In genomic region chr18:23859466-23860352, GRCh38 we compare ENCODE assay signal across 22 cellular contexts.
DNase-seq lines count a peak whose midpoint lies in the region; ATAC-seq and TF ChIP-seq lines count a peak whose summit lies in the region.
"Had no signal": no experiment of that assay in that cellular context is flagged by ENCODE, and none has a peak within 500 bp of the region (broad histone marks: within the 10 kb centered on the region; RNA-seq: fewer than 3 reads in every experiment).

No MANE protein-coding gene starts in this region.

- peak; percentile 21 for DNase-seq in activated CD8-positive, alpha-beta memory T cell treated with anti-CD3 and anti-CD28 coated beads for 24 hours
- no peak for DNase-seq in activated CD8-positive, alpha-beta memory T cell treated with anti-CD3 and anti-CD28 coated beads, Interleukin-2, amount 50 U/mL, for 4 hours
- DNase-seq in NOMO-1 treated with dmso at 0.1 percent for 144 hours (lab: John Stamatoyannopoulos, UW; ENCODE audit: unreplicated experiment) (peak; percentile 25), left lobe of liver (ENCODE audit: low spot score) (peak; percentile 57), foreskin fibroblast (no peak)
- DNase-seq in stimulated activated effector memory CD8-positive, alpha-beta T cell treated with anti-CD3 and anti-CD28 coated beads, Interleukin-12 subunit alpha, Interleukin-12 subunit beta, amount 100 ng/mL, for 72 hours (ENCODE audit: low spot score in 2 of 2) = no peak
- DNase-seq: 8988T; activated naive CD8-positive, alpha-beta T cell treated with anti-CD3 and anti-CD28 coated beads for 36 hours; DMS153; heart left ventricle; naive thymus-derived CD4-positive, alpha-beta T cell; NCI-H1092; NCI-H187; NCI-H2171 treated with DMSO at 0.1 percent for 48 hours; NCI-H524 treated with DMSO at 0.1 percent for 48 hours; sigmoid colon; WERI-Rb-1 had no signal

- TF ChIP-seq CTCF in foreskin fibroblast (IDR thresholded peaks at IDR 0.05; ENCODE audit: low read depth, low read length) = no peak

- no peaks in the 10 kb centered on the region for H3K9me3 Mint-ChIP-seq in stimulated activated effector memory CD8-positive, alpha-beta T cell treated with anti-CD3 and anti-CD28 coated beads, Interleukin-12 subunit alpha, Interleukin-12 subunit beta, amount 100 ng/mL, for 72 hours
- H3K9me3 Mint-ChIP-seq: CD8-positive, alpha-beta T cell; naive thymus-derived CD4-positive, alpha-beta T cell had no signal

- peak overlapping the region; percentile 9 for H3K27ac Mint-ChIP-seq in stimulated activated effector memory CD8-positive, alpha-beta T cell treated with anti-CD3 and anti-CD28 coated beads, Interleukin-12 subunit alpha, Interleukin-12 subunit beta, amount 100 ng/mL, for 72 hours
- H3K27ac Mint-ChIP-seq: activated naive CD8-positive, alpha-beta T cell treated with anti-CD3 and anti-CD28 coated beads for 36 hours; activated T-helper 2 cell treated with anti-CD3 and anti-CD28 coated beads, Interferon-gamma antibody, Interleukin-2, Interleukin-4, amounts not matched to agents 10 μg/mL and 5 μg/mL and 100 μg/mL, durations not matched to agents 14 hours and 24 hours and 36 hours; CD8-positive, alpha-beta T cell had no signal

- H3K4me3 Mint-ChIP-seq in stimulated activated effector memory CD8-positive, alpha-beta T cell treated with anti-CD3 and anti-CD28 coated beads, Interleukin-12 subunit alpha, Interleukin-12 subunit beta, amount 100 ng/mL, for 72 hours = no peak overlapping the region
- H3K4me3 Mint-ChIP-seq: activated naive CD8-positive, alpha-beta T cell treated with anti-CD3 and anti-CD28 coated beads for 36 hours; CD8-positive, alpha-beta T cell; naive thymus-derived CD4-positive, alpha-beta T cell had no signal

- peaks cover 31% of the 10 kb centered on the region for H3K4me1 Mint-ChIP-seq in stimulated activated effector memory CD8-positive, alpha-beta T cell treated with anti-CD3 and anti-CD28 coated beads, Interleukin-12 subunit alpha, Interleukin-12 subunit beta, amount 100 ng/mL, for 72 hours

- H3K4me3 ChIP-seq in foreskin fibroblast (ENCODE audit: low read depth in 1 of 2, low read length in 2 of 2) = no peak overlapping the region
- H3K4me3 ChIP-seq: heart left ventricle, sigmoid colon, tibial nerve had no signal

- H3K36me3 Mint-ChIP-seq in stimulated activated effector memory CD8-positive, alpha-beta T cell treated with anti-CD3 and anti-CD28 coated beads, Interleukin-12 subunit alpha, Interleukin-12 subunit beta, amount 100 ng/mL, for 72 hours = no peaks in the 10 kb centered on the region
- H3K36me3 Mint-ChIP-seq: CD8-positive, alpha-beta T cell had no signal

- peak; percentile 78 for ATAC-seq in left lobe of liver
- no peak for ATAC-seq in stimulated activated effector memory CD8-positive, alpha-beta T cell treated with anti-CD3 and anti-CD28 coated beads, Interleukin-12 subunit alpha, Interleukin-12 subunit beta, amount 100 ng/mL, for 72 hours
- no peak for ATAC-seq in GM21737 (IDR thresholded peaks at IDR 0.05; ENCODE audit: unreplicated experiment)
- no peak for ATAC-seq in GM21360 (IDR thresholded peaks at IDR 0.05; ENCODE audit: unreplicated experiment)
- ATAC-seq: CD8-positive, alpha-beta T cell; heart left ventricle; naive thymus-derived CD4-positive, alpha-beta T cell had no signal

Comparison
In these comparisons a context has a peak if more than half of its experiments do, and no peak if none do; other contexts are left out.
1. DNase-seq: peak in activated CD8-positive, alpha-beta memory T cell treated with anti-CD3 and anti-CD28 coated beads for 24 hours (single experiment), NOMO-1 treated with dmso at 0.1 percent for 144 hours (single experiment) and left lobe of liver (single experiment); none in activated CD8-positive, alpha-beta memory T cell treated with anti-CD3 and anti-CD28 coated beads, Interleukin-2, amount 50 U/mL, for 4 hours (single experiment), stimulated activated effector memory CD8-positive, alpha-beta T cell treated with anti-CD3 and anti-CD28 coated beads, Interleukin-12 subunit alpha, Interleukin-12 subunit beta, amount 100 ng/mL, for 72 hours (0 of 2) and foreskin fibroblast (0 of 2).